Comparison of ENCODE assay signal across 11 cellular contexts in genomic region chr6:43698584-43699349, GRCh38. TPM values are rescaled to one million over a fixed set of nuclear protein-coding genes. Genes with fewer than 3 reads are reported as not detected.
A peak's percentile ranks its signal among the peaks of the same experiment; 100 is the strongest.
DNase-seq lines count a peak whose midpoint lies in the region; ATAC-seq, FAIRE-seq and TF ChIP-seq lines count a peak whose summit lies in the region.
"Had no signal": no experiment of that assay in that cellular context is flagged by ENCODE, and none has a peak within 500 bp of the region (broad histone marks: within the 10 kb centered on the region; RNA-seq: fewer than 3 reads in every experiment).

No MANE protein-coding gene starts in this region.

- no peaks in the 10 kb centered on the region for H3K79me1 ChIP-seq in mesendoderm (ENCODE audit: low read length)

- no peaks in the 10 kb centered on the region for H3K36me3 ChIP-seq in mesendoderm (ENCODE audit: control insufficient read depth, insufficient read depth, low read length)
- H3K36me3 ChIP-seq: BLaER1 treated with 17β-estradiol and CSF1 and Interleukin-3, amounts not matched to agents 10 nM and 100 nM had no signal

- no peak for FAIRE-seq in D721Med (lab: Jason Lieb, UNC)

- no peak overlapping the region for H3K27ac ChIP-seq in mesendoderm (ENCODE audit: low read depth, low read length)
- H3K27ac ChIP-seq: BLaER1 treated with 17β-estradiol and CSF1 and Interleukin-3, amounts not matched to agents 10 nM and 100 nM had no signal

- no peak overlapping the region for H3K4me2 ChIP-seq in mesendoderm (ENCODE audit: low read length)

- no peaks in the 10 kb centered on the region for H3K27me3 ChIP-seq in mesendoderm (ENCODE audit: insufficient read depth, low read length, poor library complexity)
- H3K27me3 ChIP-seq: BLaER1 treated with 17β-estradiol and CSF1 and Interleukin-3, amounts not matched to agents 10 nM and 100 nM had no signal

- no peak overlapping the region for H3K4ac ChIP-seq in mesendoderm (ENCODE audit: low read depth, low read length)

- H3K79me2 ChIP-seq in mesendoderm (ENCODE audit: control insufficient read depth, insufficient read depth, low read length): no peaks in the 10 kb centered on the region

- no peak overlapping the region for H3K4me3 ChIP-seq in cardiac fibroblast (replicated peaks in 1 of 2; ENCODE audit: low read depth in 2 of 2, low read length in 2 of 2)
- no peak overlapping the region for H3K4me3 ChIP-seq in mesendoderm (ENCODE audit: low read length)
- H3K4me3 ChIP-seq: BLaER1 treated with 17β-estradiol and CSF1 and Interleukin-3, amounts not matched to agents 10 nM and 100 nM had no signal

- intact Hi-C loops in Right ventricle myocardium superior (cut with DNase I) (no loop called here), cardiac septum (cut with DNase I) (no loop called here)

- H4K5ac ChIP-seq in mesendoderm (ENCODE audit: low read length): no peak overlapping the region

- no peak overlapping the region for H2BK5ac ChIP-seq in mesendoderm (ENCODE audit: low read length)

- peak overlapping the region; percentile 39 for H3K56ac ChIP-seq in mesendoderm (ENCODE audit: low read length)

- no peak overlapping the region for H2AK5ac ChIP-seq in mesendoderm (ENCODE audit: low read length)

- no peak overlapping the region for H3K23ac ChIP-seq in mesendoderm (ENCODE audit: low read length)

- H4K8ac ChIP-seq in mesendoderm (ENCODE audit: low read depth, low read length): no peak overlapping the region

- no peak overlapping the region for H3K18ac ChIP-seq in mesendoderm (ENCODE audit: low read length)

- ATAC-seq in Right ventricle myocardium superior (ENCODE audit: poor library complexity): no peak
- ATAC-seq in HG03342 (IDR thresholded peaks at IDR 0.05; ENCODE audit: unreplicated experiment): no peak
- ATAC-seq: activated CD4-positive, alpha-beta T cell treated with anti-CD3 and anti-CD28 coated beads for 36 hours had no signal

- DNase-seq in Right ventricle myocardium superior: peak; percentile 83
- DNase-seq in cardiac septum (ENCODE audit: low spot score): no peak
- peak; percentile 65 to 85 for DNase-seq in cardiac fibroblast (ENCODE audit: low read depth in 2 of 2)
- DNase-seq in mesendoderm: peak; percentile 34
- DNase-seq in D721Med (ENCODE audit: insufficient read length, low spot score): no peak
- DNase-seq in activated CD4-positive, alpha-beta T cell treated with anti-CD3 and anti-CD28 coated beads, Interleukin-2, amount 50 U/mL, for 1 hour: no peak
- no peak for DNase-seq in SW480 (ENCODE audit: low spot score)
- DNase-seq: activated CD4-positive, alpha-beta T cell treated with anti-CD3 and anti-CD28 coated beads for 36 hours; stimulated activated CD4-positive, alpha-beta T cell treated with anti-CD3 and anti-CD28 coated beads, Interleukin-15, amount 100 ng/mL, for 24 hours had no signal

- peaks cover 27% of the 10 kb centered on the region for H3K4me1 ChIP-seq in mesendoderm (ENCODE audit: control insufficient read depth, low read depth, low read length)

- no CpG with 5 or more reads among the region's 8 CpGs for WGBS in mesendoderm (ENCODE audit: extremely low coverage, insufficient coverage, low lambda C conversion rate)

- H2BK120ac ChIP-seq in mesendoderm (ENCODE audit: low read depth, low read length): no peak overlapping the region

- TF ChIP-seq CTCF in cardiac fibroblast (IDR thresholded peaks at IDR 0.05; ENCODE audit: low read depth, low read length) (no peak), D721Med (IDR thresholded peaks at IDR 0.05; ENCODE audit: insufficient read depth, missing control alignments) (no peak)

- peak overlapping the region; percentile 8 for H3K9ac ChIP-seq in mesendoderm (ENCODE audit: low read length)
- H3K9ac ChIP-seq: BLaER1 treated with 17β-estradiol and CSF1 and Interleukin-3, amounts not matched to agents 10 nM and 100 nM had no signal

- H2BK15ac ChIP-seq in mesendoderm (replicated peaks; ENCODE audit: low read depth): no peak overlapping the region

RNA-seq across cellular contexts. Expression of gene MRPS18A, which starts 11.2 kb away (rescaled TPM):
- total RNA-seq in Right ventricle myocardium superior: 39.5 TPM
- 38.4 TPM for total RNA-seq in cardiac septum
- 72.3 TPM for polyA plus RNA-seq in mesendoderm (2013, experiment 1 of 2)
- polyA plus RNA-seq in mesendoderm (2013, experiment 2 of 2): 71.9 TPM

RNA-seq across cellular contexts. Expression of gene RSPH9, which starts 53.9 kb away (rescaled TPM):
- total RNA-seq in Right ventricle myocardium superior: 0.16 TPM
- total RNA-seq in cardiac septum: 0.24 TPM
- 0.08 TPM for polyA plus RNA-seq in mesendoderm (2013, experiment 1 of 2)
- 0.03 TPM for polyA plus RNA-seq in mesendoderm (2013, experiment 2 of 2)
- total RNA-seq: activated CD4-positive, alpha-beta T cell treated with anti-CD3 and anti-CD28 coated beads for 36 hours had no signal

Comparison
In these comparisons a context has a peak if more than half of its experiments do, and no peak if none do; other contexts are left out.
1. DNase-seq: peak in Right ventricle myocardium superior (single experiment), cardiac fibroblast (2 of 2) and mesendoderm (single experiment); none in cardiac septum (single experiment), D721Med (single experiment), activated CD4-positive, alpha-beta T cell treated with anti-CD3 and anti-CD28 coated beads, Interleukin-2, amount 50 U/mL, for 1 hour (single experiment) and SW480 (single experiment).